ENCODE assay signal across 13 cellular contexts in the genomic region with DNA sequence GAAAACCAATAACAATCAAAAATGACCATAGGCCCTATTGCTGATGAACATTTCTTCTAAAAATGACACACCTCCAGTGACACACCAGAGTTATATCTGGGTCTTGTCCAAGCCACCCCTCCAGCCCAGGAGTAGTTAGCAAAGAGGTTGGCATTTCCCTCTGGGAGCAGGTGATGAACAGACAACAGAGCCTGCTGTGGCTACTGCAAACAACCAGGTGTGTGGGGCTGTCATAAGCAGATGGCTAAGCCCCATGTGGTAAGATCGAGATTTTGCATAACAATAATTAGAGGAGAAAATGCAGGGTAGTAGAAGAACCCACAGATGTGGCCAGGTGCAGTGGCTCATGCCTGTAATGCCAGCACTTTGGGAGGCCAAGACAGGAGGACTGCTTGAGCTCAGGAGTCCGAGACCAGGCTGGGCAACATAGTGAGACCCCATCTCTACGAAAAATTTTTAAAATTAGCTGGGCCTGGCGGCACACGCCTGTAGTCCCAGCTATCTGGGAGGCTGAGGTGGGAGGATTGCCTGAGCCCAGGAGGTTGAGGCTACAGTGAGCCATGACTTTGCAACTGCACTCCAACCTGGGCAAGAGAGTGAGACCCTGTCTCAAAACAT. TPM values are rescaled to one million over a fixed set of nuclear protein-coding genes. Genes with fewer than 3 reads are reported as not detected.
DNase-seq lines count a peak whose midpoint lies in the region; TF ChIP-seq lines count a peak whose summit lies in the region.
"Had no signal": no experiment of that assay in that cellular context is flagged by ENCODE, and none has a peak within 500 bp of the region (broad histone marks: within the 10 kb centered on the region; RNA-seq: fewer than 3 reads in every experiment).

No MANE protein-coding gene starts in this region.

- H3K9me3 Mint-ChIP-seq in activated naive CD4-positive, alpha-beta T cell treated with anti-CD3 and anti-CD28 coated beads, Interleukin-2, amount 10 ng/mL, durations not matched to agents 7 days and 5 days = no peaks in the 10 kb centered on the region
- H3K9me3 Mint-ChIP-seq: neural progenitor cell had no signal

- peaks cover 9% of the 10 kb centered on the region for H3K4me1 ChIP-seq in mammary epithelial cell (ENCODE audit: insufficient read depth, low read length)
- H3K4me1 ChIP-seq in thymus (ENCODE audit: control insufficient read depth, insufficient read depth, low read length) = peaks cover 7% of the 10 kb centered on the region

- no peak overlapping the region for H2AFZ ChIP-seq in mammary epithelial cell (ENCODE audit: low read depth, low read length)
- H2AFZ ChIP-seq: neural progenitor cell had no signal

- no peaks in the 10 kb centered on the region for H3K27me3 Mint-ChIP-seq in activated naive CD4-positive, alpha-beta T cell treated with anti-CD3 and anti-CD28 coated beads, Interleukin-2, amount 10 ng/mL, durations not matched to agents 7 days and 5 days

- peaks cover 13% of the 10 kb centered on the region for H3K36me3 Mint-ChIP-seq in activated naive CD4-positive, alpha-beta T cell treated with anti-CD3 and anti-CD28 coated beads, Interleukin-2, amount 10 ng/mL, durations not matched to agents 7 days and 5 days

- H3K4me2 ChIP-seq in mammary epithelial cell (ENCODE audit: insufficient read depth, low read depth, low read length) = no peak overlapping the region
- H3K4me2 ChIP-seq: neural progenitor cell had no signal

- H4K20me1 ChIP-seq in mammary epithelial cell (ENCODE audit: insufficient read depth, low read length) = no peaks in the 10 kb centered on the region

- no peak overlapping the region for H3K4me3 Mint-ChIP-seq in activated naive CD4-positive, alpha-beta T cell treated with anti-CD3 and anti-CD28 coated beads, Interleukin-2, amount 10 ng/mL, durations not matched to agents 7 days and 5 days

- dilution Hi-C loops in mammary epithelial cell (cut with HindIII; ENCODE audit: low sequenced_read_pairs) = no loop called here

- H3K4me3 ChIP-seq in mammary epithelial cell (replicated peaks in 1 of 3; ENCODE audit: insufficient read depth in 1 of 3, low read depth in 2 of 3, low read length in 3 of 3) (no peak overlapping the region), thymus (ENCODE audit: low read length) (no peak overlapping the region), dorsolateral prefrontal cortex (no peak overlapping the region)
- H3K4me3 ChIP-seq: neural progenitor cell, spleen had no signal

- CTCF ChIA-PET in activated naive CD4-positive, alpha-beta T cell treated with anti-CD3 and anti-CD28 coated beads, Interleukin-2, amount 10 ng/mL, durations not matched to agents 7 days and 5 days (lab: Charles Lee) = interaction anchor here (1.3 kb wide), 1 partner anchor 15 kb away, joined by 5 read pairs; no protein-coding TSS in a partner anchor
- CTCF ChIA-PET in mammary epithelial cell (lab: Charles Lee; ENCODE audit: low non-redundant PET) = no interaction called here

- H3K9me3 ChIP-seq in mammary epithelial cell (replicated peaks; ENCODE audit: insufficient read depth, low read length) (no peaks in the 10 kb centered on the region), thymus (ENCODE audit: control insufficient read depth) (no peaks in the 10 kb centered on the region)
- H3K9me3 ChIP-seq: spleen had no signal

- 75% methylated on average over 5 of the region's 5 CpGs for WGBS in mammary epithelial cell (ENCODE audit: low coverage, missing lambda C conversion rate)
- 86% methylated on average over 5 of the region's 5 CpGs for WGBS in thymus

- intact Hi-C loops in mammary epithelial cell (cut with micrococcal nuclease) (no loop called here), dorsolateral prefrontal cortex (cut with DNase I) (no loop called here)

- peak overlapping the region; percentile 42 for H3K27ac Mint-ChIP-seq in activated naive CD4-positive, alpha-beta T cell treated with anti-CD3 and anti-CD28 coated beads, Interleukin-2, amount 10 ng/mL, durations not matched to agents 7 days and 5 days

- peaks cover 25% of the 10 kb centered on the region for H3K4me1 Mint-ChIP-seq in activated naive CD4-positive, alpha-beta T cell treated with anti-CD3 and anti-CD28 coated beads, Interleukin-2, amount 10 ng/mL, durations not matched to agents 7 days and 5 days

- H3K79me2 ChIP-seq in mammary epithelial cell (ENCODE audit: insufficient read depth, low read length) = peaks cover 34% of the 10 kb centered on the region

- no peak overlapping the region for H3K9ac ChIP-seq in mammary epithelial cell (ENCODE audit: insufficient read depth, low read length)
- H3K9ac ChIP-seq: neural progenitor cell had no signal

- no peak for DNase-seq in activated naive CD4-positive, alpha-beta T cell treated with anti-CD3 and anti-CD28 coated beads, Interleukin-2, amount 10 ng/mL, durations not matched to agents 7 days and 5 days
- no peak for DNase-seq in activated naive CD4-positive, alpha-beta T cell (lab: John Stamatoyannopoulos, UW)
- DNase-seq in NCI-H2196 treated with DMSO at 0.1 percent for 48 hours (lab: John Stamatoyannopoulos, UW; ENCODE audit: unreplicated experiment) (peak; percentile 80), mammary epithelial cell (peak; percentile 87), GDM1 (lab: John Stamatoyannopoulos, UW) (no peak), dorsolateral prefrontal cortex (no peak), NCI-H187 (lab: John Stamatoyannopoulos, UW) (no peak)
- DNase-seq: brain microvascular endothelial cell, NCI-H446, spleen had no signal

- H3K27me3 ChIP-seq in mammary epithelial cell (ENCODE audit: insufficient read depth, low read length) (no peaks in the 10 kb centered on the region), thymus (ENCODE audit: control insufficient read depth, insufficient read depth) (no peaks in the 10 kb centered on the region), dorsolateral prefrontal cortex (no peaks in the 10 kb centered on the region)
- H3K27me3 ChIP-seq: brain microvascular endothelial cell, neural progenitor cell, spleen had no signal

- BruUV-seq in mammary epithelial cell (replicated peaks; lab: Mats Ljungman, UMichigan) = no TSS peak

- no peaks in the 10 kb centered on the region for H3K36me3 ChIP-seq in mammary epithelial cell (ENCODE audit: insufficient read depth, low read length)
- H3K36me3 ChIP-seq in thymus (ENCODE audit: control insufficient read depth, insufficient read depth) = peaks cover 4% of the 10 kb centered on the region
- H3K36me3 ChIP-seq: brain microvascular endothelial cell, neural progenitor cell had no signal

- H3K27ac ChIP-seq in mammary epithelial cell (ENCODE audit: insufficient read depth, low read depth, low read length) (no peak overlapping the region), thymus (ENCODE audit: low read depth) (peak overlapping the region; percentile 52), dorsolateral prefrontal cortex (peak overlapping the region in 15 of 59 donors; percentile 3 to 59 (median 27))
- H3K27ac ChIP-seq: brain microvascular endothelial cell, neural progenitor cell, spleen had no signal

- TF ChIP-seq CTCF in mammary epithelial cell (conservative IDR thresholded peaks at IDR 0.05 in 1 of 2, IDR thresholded peaks at IDR 0.05 in 1 of 2; ENCODE audit: extremely low read depth in 1 of 2, insufficient read depth in 1 of 2, low read depth in 1 of 2, low read length in 2 of 2) (no peak), dorsolateral prefrontal cortex (IDR thresholded peaks at IDR 0.05 in 54 of 56, conservative IDR thresholded peaks at IDR 0.05 in 2 of 56; ENCODE audit: low read depth in 1 of 56, partially characterized antibody in 56 of 56) (no peak)

- in situ Hi-C loops in mammary epithelial cell (cut with MboI; ENCODE audit: low sequenced_read_pairs in 2 of 2) = no loop called here

RNA-seq across cellular contexts. Expression of gene XRCC1, which starts 5.0 kb away (rescaled TPM):
- total RNA-seq in mammary epithelial cell (10 to 100 TPM; 11.0 to 25.3 TPM), dorsolateral prefrontal cortex (10 to 100 TPM; 15.0 to 45.0 (median 30.4) TPM)
- polyA plus RNA-seq in mammary epithelial cell (18.8 TPM), thymus (23.2 TPM)
- polyA minus RNA-seq in mammary epithelial cell = 30.6 TPM

RNA-seq across cellular contexts. Expression of gene PINLYP, which starts 5.3 kb away (rescaled TPM):
- total RNA-seq in mammary epithelial cell = under 1 TPM; 0.21 to 0.83 TPM
- polyA plus RNA-seq in mammary epithelial cell = 3.5 TPM
- not detected for polyA minus RNA-seq in mammary epithelial cell
- 12.3 TPM for polyA plus RNA-seq in thymus
- 10 to 100 TPM in 8 of 120 experiments, 1 to 10 TPM in 111, under 1 TPM in 1; 0.93 to 18.3 (median 5.7) TPM for total RNA-seq in dorsolateral prefrontal cortex

RNA-seq across cellular contexts. Expression of gene IRGQ, which starts 25.7 kb away (rescaled TPM):
- total RNA-seq in mammary epithelial cell (10 to 100 TPM; 23.5 to 31.2 TPM), dorsolateral prefrontal cortex (10 to 100 TPM; 32.4 to 75.1 (median 53.9) TPM)
- polyA plus RNA-seq in mammary epithelial cell (10.2 TPM), thymus (7.5 TPM)
- polyA minus RNA-seq in mammary epithelial cell = 35.9 TPM

RNA-seq across cellular contexts. Expression of gene ZNF576, which starts 26.1 kb away (rescaled TPM):
- total RNA-seq in mammary epithelial cell (10 to 100 TPM; 10.3 to 15.5 TPM), dorsolateral prefrontal cortex (10 to 100 TPM; 12.5 to 30.4 (median 22.2) TPM)
- polyA plus RNA-seq in mammary epithelial cell (15.9 TPM), thymus (10.3 TPM)
- polyA minus RNA-seq in mammary epithelial cell = 4.8 TPM

RNA-seq across cellular contexts. Expression of gene ZNF575, which starts 37.3 kb away (rescaled TPM):
- total RNA-seq in mammary epithelial cell (1 to 10 TPM in 1 of 2 donors, under 1 TPM in 1; 0.17 to 2.1 TPM), dorsolateral prefrontal cortex (10 to 100 TPM in 21 of 120 experiments, 1 to 10 TPM in 99; 4.4 to 14.3 (median 8.2) TPM)
- polyA plus RNA-seq in mammary epithelial cell (0.17 TPM), thymus (2.5 TPM)
- not detected for polyA minus RNA-seq in mammary epithelial cell
- total RNA-seq: epithelial cell of proximal tubule had no signal

Comparison
In these comparisons a context has a peak if more than half of its experiments do, and no peak if none do; other contexts are left out.
1. DNase-seq: peak in NCI-H2196 treated with DMSO at 0.1 percent for 48 hours (single experiment) and mammary epithelial cell (single experiment); none in activated naive CD4-positive, alpha-beta T cell treated with anti-CD3 and anti-CD28 coated beads, Interleukin-2, amount 10 ng/mL, durations not matched to agents 7 days and 5 days (single experiment), activated naive CD4-positive, alpha-beta T cell (0 of 4), GDM1 (single experiment), dorsolateral prefrontal cortex (0 of 10) and NCI-H187 (0 of 2).